20 cellular contexts compared by ENCODE assay signal in genomic region chr5:55096860-55097259, GRCh38. TPM values are rescaled to one million over a fixed set of nuclear protein-coding genes. Genes with fewer than 3 reads are reported as not detected.
DNase-seq lines count a peak whose midpoint lies in the region; ATAC-seq and TF ChIP-seq lines count a peak whose summit lies in the region.
"Had no signal": no experiment of that assay in that cellular context is flagged by ENCODE, and none has a peak within 500 bp of the region (broad histone marks: within the 10 kb centered on the region; RNA-seq: fewer than 3 reads in every experiment).

No MANE protein-coding gene starts in this region.

- H3K27me3 Mint-ChIP-seq in activated CD4-positive, alpha-beta T cell treated with anti-CD3 and anti-CD28 coated beads, Interleukin-2, amount 10 ng/mL, durations not matched to agents 7 days and 5 days: peaks cover 9% of the 10 kb centered on the region
- H3K27me3 Mint-ChIP-seq: activated B cell treated with CpG ODN at 0.5 μM for 24 hours had no signal

- no peak overlapping the region for H3K4me3 ChIP-seq in mucosa of descending colon
- H3K4me3 ChIP-seq: A549, adrenal gland, esophagus muscularis mucosa, tibial artery had no signal

- no peaks in the 10 kb centered on the region for H3K4me1 ChIP-seq in mucosa of descending colon (ENCODE audit: low read depth)
- H3K4me1 ChIP-seq: A549, adrenal gland, Caco-2, esophagus muscularis mucosa, tibial artery had no signal

- peak; percentile 16 for DNase-seq in NK-92 treated with Interleukin-12 subunit alpha and Interleukin-12 subunit beta, amount 100 ng/mL, for 24 hours (lab: John Stamatoyannopoulos, UW)
- no peak for DNase-seq in NK-92 (lab: John Stamatoyannopoulos, UW; ENCODE audit: unreplicated experiment)
- DNase-seq in HT-29 (ENCODE audit: low spot score): peak; percentile 12
- peak; percentile 81 for DNase-seq in activated CD4-positive, alpha-beta T cell treated with anti-CD3 and anti-CD28 coated beads, Interleukin-2, amount 10 ng/mL, durations not matched to agents 7 days and 5 days
- peak in 1 of 3 donors; percentile 15 for DNase-seq in mucosa of descending colon
- no peak for DNase-seq in NCI-H1694 (lab: John Stamatoyannopoulos, UW)
- no peak for DNase-seq in DMS 273 (lab: John Stamatoyannopoulos, UW; ENCODE audit: unreplicated experiment)
- DNase-seq: activated B cell treated with CpG ODN at 0.5 μM for 24 hours, Caco-2, hypothalamus, KG1, NCI-H1436 treated with DMSO at 0.1 percent for 48 hours, SHP77 treated with DMSO at 0.1 percent for 48 hours, tibial artery had no signal

- intact Hi-C loops in mucosa of descending colon (cut with DNase I, micrococcal nuclease): no loop called here

- peaks cover 80% of the 10 kb centered on the region for H3K36me3 Mint-ChIP-seq in activated CD4-positive, alpha-beta T cell treated with anti-CD3 and anti-CD28 coated beads, Interleukin-2, amount 10 ng/mL, durations not matched to agents 7 days and 5 days (ENCODE audit: low read depth)

- peak overlapping the region; percentile 49 for H3K4me3 Mint-ChIP-seq in activated CD4-positive, alpha-beta T cell treated with anti-CD3 and anti-CD28 coated beads, Interleukin-2, amount 10 ng/mL, durations not matched to agents 7 days and 5 days
- H3K4me3 Mint-ChIP-seq: activated B cell treated with CpG ODN at 0.5 μM for 24 hours had no signal

- POLR2A ChIA-PET in activated CD4-positive, alpha-beta T cell treated with anti-CD3 and anti-CD28 coated beads, Interleukin-2, amount 10 ng/mL, durations not matched to agents 7 days and 5 days (lab: Charles Lee): interaction anchor here (0.6 kb wide), 1 partner anchor 487 kb away, joined by 3 read pairs; no protein-coding TSS in a partner anchor

- H3K9me3 Mint-ChIP-seq in activated CD4-positive, alpha-beta T cell treated with anti-CD3 and anti-CD28 coated beads, Interleukin-2, amount 10 ng/mL, durations not matched to agents 7 days and 5 days: peaks cover 47% of the 10 kb centered on the region
- H3K9me3 Mint-ChIP-seq: activated B cell treated with CpG ODN at 0.5 μM for 24 hours had no signal

- TF ChIP-seq CTCF in mucosa of descending colon (IDR thresholded peaks at IDR 0.05): no peak

- CTCF ChIA-PET in activated CD4-positive, alpha-beta T cell treated with anti-CD3 and anti-CD28 coated beads, Interleukin-2, amount 10 ng/mL, durations not matched to agents 7 days and 5 days (lab: Charles Lee): interaction anchor here (1.0 to 2.9 kb wide), 6 partner anchors 10 to 189 kb away, joined by 3 to 19 read pairs (median 4); no protein-coding TSS in a partner anchor

- no peaks in the 10 kb centered on the region for H3K36me3 ChIP-seq in mucosa of descending colon (ENCODE audit: low read depth)
- H3K36me3 ChIP-seq: adrenal gland, esophagus muscularis mucosa, neutrophil, tibial artery had no signal

- H3K9me3 ChIP-seq in mucosa of descending colon: no peaks in the 10 kb centered on the region
- H3K9me3 ChIP-seq: A549, adrenal gland, Caco-2, neutrophil, tibial artery had no signal

- peak; percentile 56 for ATAC-seq in mucosa of descending colon
- ATAC-seq in HG02938 (IDR thresholded peaks at IDR 0.05; ENCODE audit: unreplicated experiment): no peak
- ATAC-seq: A549 had no signal

- H3K27ac Mint-ChIP-seq in activated CD4-positive, alpha-beta T cell treated with anti-CD3 and anti-CD28 coated beads, Interleukin-2, amount 10 ng/mL, durations not matched to agents 7 days and 5 days: peak overlapping the region; percentile 92
- H3K27ac Mint-ChIP-seq: activated B cell treated with CpG ODN at 0.5 μM for 24 hours had no signal

- peaks cover 89% of the 10 kb centered on the region for H3K4me1 Mint-ChIP-seq in activated CD4-positive, alpha-beta T cell treated with anti-CD3 and anti-CD28 coated beads, Interleukin-2, amount 10 ng/mL, durations not matched to agents 7 days and 5 days

RNA-seq across cellular contexts. Expression of gene GZMA, which starts 5.6 kb away (rescaled TPM):
- not detected in 2 replicates for total RNA-seq in HT-29 (2014; rRNA removed; shearing (Covaris generic))
- 100 to 1,000 TPM; 165 to 168 TPM for total RNA-seq in activated CD4-positive, alpha-beta T cell treated with anti-CD3 and anti-CD28 coated beads, Interleukin-2, amount 10 ng/mL, durations not matched to agents 7 days and 5 days
- 10 to 100 TPM in 1 of 3 donors, 1 to 10 TPM in 2; 9.0 to 17.2 (median 9.3) TPM for total RNA-seq in mucosa of descending colon
- total RNA-seq: activated B cell treated with CpG ODN at 0.5 μM for 24 hours, Caco-2, H1 had no signal

Comparison
In these comparisons a context has a peak if more than half of its experiments do, and no peak if none do; other contexts are left out.
1. DNase-seq: peak in NK-92 treated with Interleukin-12 subunit alpha and Interleukin-12 subunit beta, amount 100 ng/mL, for 24 hours (single experiment), HT-29 (single experiment) and activated CD4-positive, alpha-beta T cell treated with anti-CD3 and anti-CD28 coated beads, Interleukin-2, amount 10 ng/mL, durations not matched to agents 7 days and 5 days (single experiment); none in NK-92 (single experiment), NCI-H1694 (single experiment) and DMS 273 (single experiment).